In the genomic region with DNA sequence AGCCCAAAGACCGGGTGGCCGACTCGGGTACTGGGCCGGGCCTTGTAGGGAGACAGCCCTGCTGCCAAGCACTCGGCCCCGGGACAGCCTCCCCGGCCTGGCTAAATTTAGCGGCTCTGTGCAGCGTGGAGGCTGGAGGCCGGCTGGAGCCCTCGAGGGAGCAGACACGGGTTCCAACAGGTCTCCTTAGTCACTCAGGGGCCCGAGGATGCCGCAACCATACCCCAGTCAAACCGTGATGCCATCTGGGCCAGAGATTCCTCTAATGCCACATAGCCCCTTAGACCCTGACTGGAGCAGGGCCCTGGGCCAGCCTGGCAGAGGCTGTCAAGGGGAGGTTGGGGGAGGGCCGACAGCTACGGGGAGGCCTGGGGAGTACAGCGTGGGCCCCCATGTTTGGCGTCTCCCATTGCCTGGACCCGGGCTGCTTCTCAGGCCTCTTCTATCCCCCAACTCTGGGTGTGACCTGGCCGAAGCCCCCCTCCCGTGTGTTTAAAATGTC, we compare ENCODE assay signal across 18 cellular contexts. TPM values are rescaled to one million over a fixed set of nuclear protein-coding genes. Genes with fewer than 3 reads are reported as not detected.
DNase-seq lines count a peak whose midpoint lies in the region; ATAC-seq and TF ChIP-seq lines count a peak whose summit lies in the region.
"Had no signal": no experiment of that assay in that cellular context is flagged by ENCODE, and none has a peak within 500 bp of the region (broad histone marks: within the 10 kb centered on the region; RNA-seq: fewer than 3 reads in every experiment).

No MANE protein-coding gene starts in this region.

- TF ChIP-seq CTCF in osteoblast (IDR thresholded peaks at IDR 0.05; ENCODE audit: extremely low read depth, low read depth, low read length), result no peak

- H3K9me3 ChIP-seq in osteoblast (ENCODE audit: low read depth, low read length) (no peaks in the 10 kb centered on the region), aorta (ENCODE audit: control insufficient read depth, low read length) (no peaks in the 10 kb centered on the region), Karpas-422 (ENCODE audit: low read length) (no peaks in the 10 kb centered on the region)
- H3K9me3 ChIP-seq: Caco-2, psoas muscle, spleen, testis had no signal

- intact Hi-C loops in Right ventricle myocardium superior (cut with DNase I), result no loop called here
- intact Hi-C loops in aorta (cut with DNase I), result loop anchor here in 1 of 2 donors (5.0 kb wide), 1 partner anchor 43 kb away; a partner anchor contains a TSS

- H3K4me1 ChIP-seq in osteoblast (ENCODE audit: insufficient read depth, low read length), result no peaks in the 10 kb centered on the region
- H3K4me1 ChIP-seq in aorta (ENCODE audit: control insufficient read depth in 1 of 2, insufficient read depth in 2 of 2, low read length in 2 of 2), result no peaks in the 10 kb centered on the region
- peaks cover 38% of the 10 kb centered on the region for H3K4me1 ChIP-seq in Karpas-422 (ENCODE audit: low read length)
- H3K4me1 ChIP-seq: Caco-2, psoas muscle had no signal

- H3K27me3 ChIP-seq in osteoblast (ENCODE audit: insufficient read depth, low read length) (no peaks in the 10 kb centered on the region), aorta (ENCODE audit: control insufficient read depth in 1 of 2, insufficient read depth in 2 of 2, low read length in 1 of 2) (no peaks in the 10 kb centered on the region), Karpas-422 (ENCODE audit: low read length) (no peaks in the 10 kb centered on the region)
- H3K27me3 ChIP-seq: spleen, testis had no signal

- H2AFZ ChIP-seq in osteoblast (ENCODE audit: low read length) (no peak overlapping the region), Karpas-422 (ENCODE audit: low read length) (no peak overlapping the region)

- ATAC-seq in Right ventricle myocardium superior (ENCODE audit: poor library complexity), result peak; percentile 42
- peak; percentile 62 for ATAC-seq in aorta (ENCODE audit: low FRiP score)
- ATAC-seq: psoas muscle had no signal

- H3K27ac ChIP-seq in osteoblast (ENCODE audit: low read depth, low read length) (no peak overlapping the region), aorta (ENCODE audit: low read depth in 1 of 2, low read length in 2 of 2) (peak overlapping the region; percentile 18 to 67), Karpas-422 (ENCODE audit: low read length) (no peak overlapping the region)
- H3K27ac ChIP-seq: 22Rv1, psoas muscle, testis had no signal

- no peak overlapping the region for H3K9ac ChIP-seq in Karpas-422 (ENCODE audit: low read length)

- peak; percentile 46 for DNase-seq in DMS 273 (lab: John Stamatoyannopoulos, UW; ENCODE audit: unreplicated experiment)
- no peak for DNase-seq in DMS 273 treated with DMSO at 0.1 percent for 48 hours (lab: John Stamatoyannopoulos, UW)
- DNase-seq in Right ventricle myocardium superior, result no peak
- peak; percentile 77 for DNase-seq in osteoblast (ENCODE audit: insufficient read length, low spot score, missing footprints)
- peak; percentile 80 to 92 for DNase-seq in aorta
- no peak for DNase-seq in stimulated activated naive CD4-positive, alpha-beta T cell (lab: John Stamatoyannopoulos, UW)
- DNase-seq in Karpas-422, result no peak
- DNase-seq in kidney tubule cell (ENCODE audit: low spot score), result no peak
- DNase-seq: AML-193, amniotic stem cell, Caco-2, EL, NCI-H1105 treated with DMSO at 0.1 percent for 48 hours, NCI-H524 treated with DMSO at 0.1 percent for 48 hours, psoas muscle, spleen, testis had no signal

- no peaks in the 10 kb centered on the region for H3K9me2 ChIP-seq in Karpas-422 (replicated peaks; ENCODE audit: insufficient read depth, low read length)

- H3K4me2 ChIP-seq in osteoblast (ENCODE audit: insufficient read depth, low read length), result no peak overlapping the region
- H3K4me2 ChIP-seq in Karpas-422 (ENCODE audit: low read depth, low read length, poor library complexity, severe bottlenecking), result no peak overlapping the region

- no peaks in the 10 kb centered on the region for H3K36me3 ChIP-seq in osteoblast (ENCODE audit: insufficient read depth, low read length)
- H3K36me3 ChIP-seq in aorta (ENCODE audit: control insufficient read depth in 1 of 2, insufficient read depth in 2 of 2, low read length in 1 of 2), result no peaks in the 10 kb centered on the region
- no peaks in the 10 kb centered on the region for H3K36me3 ChIP-seq in Karpas-422 (ENCODE audit: insufficient read depth, low read length)

- no peaks in the 10 kb centered on the region for H3K79me2 ChIP-seq in osteoblast (ENCODE audit: insufficient read depth, low read length)
- no peaks in the 10 kb centered on the region for H3K79me2 ChIP-seq in Karpas-422 (ENCODE audit: low read length)

- H4K20me1 ChIP-seq in osteoblast (ENCODE audit: insufficient read depth, low read length), result no peaks in the 10 kb centered on the region
- peaks cover 13% of the 10 kb centered on the region for H4K20me1 ChIP-seq in Karpas-422 (ENCODE audit: insufficient read depth, low read depth, low read length)

- WGBS in aorta, 2 donors, result 20 to 27% methylated on average over 22 of the region's 22 CpGs

- H3K4me3 ChIP-seq in osteoblast (ENCODE audit: insufficient read depth, low read length) (no peak overlapping the region), aorta (ENCODE audit: low read length in 2 of 2) (no peak overlapping the region), Karpas-422 (ENCODE audit: low read length) (no peak overlapping the region)
- H3K4me3 ChIP-seq: psoas muscle, spleen, testis had no signal

RNA-seq across cellular contexts. Expression of a gene that starts 2.9 kb away (rescaled TPM):
- total RNA-seq in Right ventricle myocardium superior (0.08 TPM), osteoblast (under 0.01 TPM in 1 of 2 replicates, not detected in the other), aorta (1 to 10 TPM; 3.5 to 4.7 TPM)
- 1 to 10 TPM in 1 of 2 donors, under 1 TPM in 1; 0.50 to 1.6 TPM for polyA plus RNA-seq in aorta
- total RNA-seq in Karpas-422 (2014; rRNA removed; shearing (Covaris generic); ENCODE audit: low replicate concordance), result not detected in 2 replicates

RNA-seq across cellular contexts. Expression of a gene that starts 26.3 kb away (rescaled TPM):
- total RNA-seq in Right ventricle myocardium superior, result 4.0 TPM
- total RNA-seq in osteoblast, result 8.7 and 9.1 TPM in 2 replicates
- total RNA-seq in aorta, result 10 to 100 TPM in 1 of 2 donors, 1 to 10 TPM in 1; 5.1 to 11.2 TPM
- 1 to 10 TPM; 1.6 to 4.2 TPM for polyA plus RNA-seq in aorta
- total RNA-seq in Karpas-422 (2014; rRNA removed; shearing (Covaris generic); ENCODE audit: low replicate concordance), result 0.07 and 0.58 TPM in 2 replicates

RNA-seq across cellular contexts. Expression of a gene that starts 45.1 kb away (rescaled TPM):
- total RNA-seq in Right ventricle myocardium superior (6.0 TPM), osteoblast (1.4 and 1.8 TPM in 2 replicates), aorta (10 to 100 TPM; 28.7 to 32.1 TPM)
- 10 to 100 TPM in 1 of 2 donors, 1 to 10 TPM in 1; 7.5 to 88.7 TPM for polyA plus RNA-seq in aorta
- 101 and 204 TPM in 2 replicates for total RNA-seq in Karpas-422 (2014; rRNA removed; shearing (Covaris generic); ENCODE audit: low replicate concordance)

Comparison
In these comparisons a context has a peak if more than half of its experiments do, and no peak if none do; other contexts are left out.
1. DNase-seq: peak in DMS 273 (single experiment), osteoblast (single experiment) and aorta (2 of 2); none in DMS 273 treated with DMSO at 0.1 percent for 48 hours (single experiment), Right ventricle myocardium superior (single experiment), stimulated activated naive CD4-positive, alpha-beta T cell (0 of 6), Karpas-422 (single experiment) and kidney tubule cell (single experiment).
2. H3K27ac ChIP-seq: peak in aorta (2 of 2); none in osteoblast (single experiment) and Karpas-422 (single experiment).